22 cellular contexts compared by ENCODE assay signal in the genomic region with DNA sequence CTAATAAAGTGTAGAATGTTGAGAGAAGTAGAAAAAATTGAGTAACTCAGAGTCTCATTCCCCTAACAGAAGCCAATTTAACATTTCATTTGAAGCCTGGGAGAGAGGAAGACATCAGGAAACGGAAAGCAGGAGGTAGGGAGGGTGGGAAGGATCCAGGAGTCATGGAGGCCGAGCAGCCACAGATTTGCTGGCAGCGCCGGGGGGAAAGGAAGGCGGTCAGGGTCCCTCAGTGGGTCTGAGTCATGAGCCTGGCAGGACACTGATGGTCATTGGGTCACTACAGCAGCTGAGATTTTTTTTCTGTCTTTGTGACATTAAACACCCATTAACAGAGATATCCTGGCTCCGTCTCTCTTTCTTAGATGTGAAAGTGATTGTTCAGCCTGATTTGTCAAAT.
"Had no signal": no experiment of that assay in that cellular context is flagged by ENCODE, and none has a peak within 500 bp of the region (broad histone marks: within the 10 kb centered on the region; RNA-seq: fewer than 3 reads in every experiment).

No MANE protein-coding gene starts in this region.

- FAIRE-seq: TTC549 had no signal

- H3K36me3 ChIP-seq: brain microvascular endothelial cell, cardiac muscle cell had no signal

- H3K27ac ChIP-seq: brain microvascular endothelial cell, cardiac muscle cell had no signal

- H3K4me3 ChIP-seq: cardiac muscle cell had no signal

- DNase-seq: activated CD4-positive, alpha-beta T cell treated with anti-CD3 and anti-CD28 coated beads for 36 hours; activated CD4-positive, alpha-beta T cell treated with anti-CD3 and anti-CD28 coated beads, Interleukin-2, amount 50 U/mL, for 1 hour; activated CD8-positive, alpha-beta T cell treated with anti-CD3 and anti-CD28 coated beads for 36 hours; activated effector memory CD4-positive, alpha-beta T cell treated with Interleukin-2 at 50 U/mL for 16 hours; activated naive CD4-positive, alpha-beta T cell; activated T-cell treated with anti-CD3 and anti-CD28 coated beads, Interleukin-2, amount 50 U/mL, for 24 hours; amygdala; brain microvascular endothelial cell; Kasumi-1; KBM-7; NCI-H1048; NCI-H146; NCI-H187 treated with DMSO at 0.1 percent for 48 hours; NCI-H2081 treated with DMSO at 0.1 percent for 48 hours; NCI-H446; NCI-H524; PC-3; SIG-M5; T-helper 17 cell; T1000 had no signal

- ATAC-seq: activated CD4-positive, alpha-beta T cell treated with anti-CD3 and anti-CD28 coated beads for 36 hours; activated CD8-positive, alpha-beta T cell treated with anti-CD3 and anti-CD28 coated beads for 36 hours; PC-3; T-helper 17 cell had no signal

- H3K27me3 ChIP-seq: brain microvascular endothelial cell, cardiac muscle cell had no signal
